ENCODE assay signal across 1 cellular context in the genomic region with DNA sequence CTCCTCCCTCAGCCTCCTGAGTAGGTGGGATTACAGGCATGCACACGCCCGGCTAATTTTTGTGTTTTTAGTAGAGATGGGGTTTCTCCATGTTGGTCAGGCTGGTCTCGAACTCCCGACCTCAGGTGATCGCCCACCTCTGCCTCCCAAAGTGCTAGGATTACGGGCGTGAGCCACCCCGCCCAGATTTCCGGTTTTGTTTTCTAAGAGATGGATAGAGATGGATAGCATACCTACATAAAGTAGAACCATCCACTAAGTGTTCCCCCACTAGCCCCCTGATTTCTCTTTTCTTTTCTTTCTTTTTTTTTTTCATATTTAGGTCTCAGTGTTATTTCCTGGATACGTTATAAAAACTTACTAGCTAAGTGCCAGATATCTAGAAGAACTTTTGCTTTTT.
TF ChIP-seq lines count a peak whose summit lies in the region.

No MANE protein-coding gene starts in this region.

TF ChIP-seq in K562, 482 proteins besides CTCF, POLR2A, EP300 and RAD21 (continued from another document and continues in another):
- TF ChIP-seq, protein P1, sequence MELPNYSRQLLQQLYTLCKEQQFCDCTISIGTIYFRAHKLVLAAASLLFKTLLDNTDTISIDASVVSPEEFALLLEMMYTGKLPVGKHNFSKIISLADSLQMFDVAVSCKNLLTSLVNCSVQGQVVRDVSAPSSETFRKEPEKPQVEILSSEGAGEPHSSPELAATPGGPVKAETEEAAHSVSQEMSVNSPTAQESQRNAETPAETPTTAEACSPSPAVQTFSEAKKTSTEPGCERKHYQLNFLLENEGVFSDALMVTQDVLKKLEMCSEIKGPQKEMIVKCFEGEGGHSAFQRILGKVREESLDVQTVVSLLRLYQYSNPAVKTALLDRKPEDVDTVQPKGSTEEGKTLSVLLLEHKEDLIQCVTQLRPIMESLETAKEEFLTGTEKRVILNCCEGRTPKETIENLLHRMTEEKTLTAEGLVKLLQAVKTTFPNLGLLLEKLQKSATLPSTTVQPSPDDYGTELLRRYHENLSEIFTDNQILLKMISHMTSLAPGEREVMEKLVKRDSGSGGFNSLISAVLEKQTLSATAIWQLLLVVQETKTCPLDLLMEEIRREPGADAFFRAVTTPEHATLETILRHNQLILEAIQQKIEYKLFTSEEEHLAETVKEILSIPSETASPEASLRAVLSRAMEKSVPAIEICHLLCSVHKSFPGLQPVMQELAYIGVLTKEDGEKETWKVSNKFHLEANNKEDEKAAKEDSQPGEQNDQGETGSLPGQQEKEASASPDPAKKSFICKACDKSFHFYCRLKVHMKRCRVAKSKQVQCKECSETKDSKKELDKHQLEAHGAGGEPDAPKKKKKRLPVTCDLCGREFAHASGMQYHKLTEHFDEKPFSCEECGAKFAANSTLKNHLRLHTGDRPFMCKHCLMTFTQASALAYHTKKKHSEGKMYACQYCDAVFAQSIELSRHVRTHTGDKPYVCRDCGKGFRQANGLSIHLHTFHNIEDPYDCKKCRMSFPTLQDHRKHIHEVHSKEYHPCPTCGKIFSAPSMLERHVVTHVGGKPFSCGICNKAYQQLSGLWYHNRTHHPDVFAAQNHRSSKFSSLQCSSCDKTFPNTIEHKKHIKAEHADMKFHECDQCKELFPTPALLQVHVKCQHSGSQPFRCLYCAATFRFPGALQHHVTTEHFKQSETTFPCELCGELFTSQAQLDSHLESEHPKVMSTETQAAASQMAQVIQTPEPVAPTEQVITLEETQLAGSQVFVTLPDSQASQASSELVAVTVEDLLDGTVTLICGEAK (IDR thresholded peaks at IDR 0.05), result peak; percentile 47
- TF ChIP-seq, protein P1 (CRISPR knock-in tag; IDR thresholded peaks at IDR 0.05), result no peak
- TF ChIP-seq, protein P2, sequence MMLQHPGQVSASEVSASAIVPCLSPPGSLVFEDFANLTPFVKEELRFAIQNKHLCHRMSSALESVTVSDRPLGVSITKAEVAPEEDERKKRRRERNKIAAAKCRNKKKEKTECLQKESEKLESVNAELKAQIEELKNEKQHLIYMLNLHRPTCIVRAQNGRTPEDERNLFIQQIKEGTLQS (IDR thresholded peaks at IDR 0.05), result no peak
- TF ChIP-seq, protein P2 (CRISPR knock-in tag; conservative IDR thresholded peaks at IDR 0.05), result no peak
- no peak for TF ChIP-seq C11orf30 (IDR thresholded peaks at IDR 0.05; ENCODE audit: low read depth)
- 0 out of 2 replicates have a peak, but pooled peaks have one; percentile 35 for TF ChIP-seq HDAC2 (IDR thresholded peaks at IDR 0.05)
- TF ChIP-seq KDM1A (IDR thresholded peaks at IDR 0.05), result no peak
- TF ChIP-seq, protein P3, sequence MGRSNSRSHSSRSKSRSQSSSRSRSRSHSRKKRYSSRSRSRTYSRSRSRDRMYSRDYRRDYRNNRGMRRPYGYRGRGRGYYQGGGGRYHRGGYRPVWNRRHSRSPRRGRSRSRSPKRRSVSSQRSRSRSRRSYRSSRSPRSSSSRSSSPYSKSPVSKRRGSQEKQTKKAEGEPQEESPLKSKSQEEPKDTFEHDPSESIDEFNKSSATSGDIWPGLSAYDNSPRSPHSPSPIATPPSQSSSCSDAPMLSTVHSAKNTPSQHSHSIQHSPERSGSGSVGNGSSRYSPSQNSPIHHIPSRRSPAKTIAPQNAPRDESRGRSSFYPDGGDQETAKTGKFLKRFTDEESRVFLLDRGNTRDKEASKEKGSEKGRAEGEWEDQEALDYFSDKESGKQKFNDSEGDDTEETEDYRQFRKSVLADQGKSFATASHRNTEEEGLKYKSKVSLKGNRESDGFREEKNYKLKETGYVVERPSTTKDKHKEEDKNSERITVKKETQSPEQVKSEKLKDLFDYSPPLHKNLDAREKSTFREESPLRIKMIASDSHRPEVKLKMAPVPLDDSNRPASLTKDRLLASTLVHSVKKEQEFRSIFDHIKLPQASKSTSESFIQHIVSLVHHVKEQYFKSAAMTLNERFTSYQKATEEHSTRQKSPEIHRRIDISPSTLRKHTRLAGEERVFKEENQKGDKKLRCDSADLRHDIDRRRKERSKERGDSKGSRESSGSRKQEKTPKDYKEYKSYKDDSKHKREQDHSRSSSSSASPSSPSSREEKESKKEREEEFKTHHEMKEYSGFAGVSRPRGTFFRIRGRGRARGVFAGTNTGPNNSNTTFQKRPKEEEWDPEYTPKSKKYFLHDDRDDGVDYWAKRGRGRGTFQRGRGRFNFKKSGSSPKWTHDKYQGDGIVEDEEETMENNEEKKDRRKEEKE (IDR thresholded peaks at IDR 0.05; ENCODE audit: borderline replicate concordance in 1 of 2, control insufficient read depth in 1 of 2, low read depth in 2 of 2, low read length in 1 of 2), result no peak
- TF ChIP-seq PHF8 (IDR thresholded peaks at IDR 0.05; ENCODE audit: borderline replicate concordance, low read length), result no peak
- TF ChIP-seq CTBP1 (IDR thresholded peaks at IDR 0.05; ENCODE audit: borderline replicate concordance), result 0 out of 2 replicates have a peak, but pooled peaks have one; percentile 19
- peak; percentile 73; the same call in 1 of the 2 replicates for TF ChIP-seq ADNP (tag; IDR thresholded peaks at IDR 0.05)
- TF ChIP-seq, protein P4, sequence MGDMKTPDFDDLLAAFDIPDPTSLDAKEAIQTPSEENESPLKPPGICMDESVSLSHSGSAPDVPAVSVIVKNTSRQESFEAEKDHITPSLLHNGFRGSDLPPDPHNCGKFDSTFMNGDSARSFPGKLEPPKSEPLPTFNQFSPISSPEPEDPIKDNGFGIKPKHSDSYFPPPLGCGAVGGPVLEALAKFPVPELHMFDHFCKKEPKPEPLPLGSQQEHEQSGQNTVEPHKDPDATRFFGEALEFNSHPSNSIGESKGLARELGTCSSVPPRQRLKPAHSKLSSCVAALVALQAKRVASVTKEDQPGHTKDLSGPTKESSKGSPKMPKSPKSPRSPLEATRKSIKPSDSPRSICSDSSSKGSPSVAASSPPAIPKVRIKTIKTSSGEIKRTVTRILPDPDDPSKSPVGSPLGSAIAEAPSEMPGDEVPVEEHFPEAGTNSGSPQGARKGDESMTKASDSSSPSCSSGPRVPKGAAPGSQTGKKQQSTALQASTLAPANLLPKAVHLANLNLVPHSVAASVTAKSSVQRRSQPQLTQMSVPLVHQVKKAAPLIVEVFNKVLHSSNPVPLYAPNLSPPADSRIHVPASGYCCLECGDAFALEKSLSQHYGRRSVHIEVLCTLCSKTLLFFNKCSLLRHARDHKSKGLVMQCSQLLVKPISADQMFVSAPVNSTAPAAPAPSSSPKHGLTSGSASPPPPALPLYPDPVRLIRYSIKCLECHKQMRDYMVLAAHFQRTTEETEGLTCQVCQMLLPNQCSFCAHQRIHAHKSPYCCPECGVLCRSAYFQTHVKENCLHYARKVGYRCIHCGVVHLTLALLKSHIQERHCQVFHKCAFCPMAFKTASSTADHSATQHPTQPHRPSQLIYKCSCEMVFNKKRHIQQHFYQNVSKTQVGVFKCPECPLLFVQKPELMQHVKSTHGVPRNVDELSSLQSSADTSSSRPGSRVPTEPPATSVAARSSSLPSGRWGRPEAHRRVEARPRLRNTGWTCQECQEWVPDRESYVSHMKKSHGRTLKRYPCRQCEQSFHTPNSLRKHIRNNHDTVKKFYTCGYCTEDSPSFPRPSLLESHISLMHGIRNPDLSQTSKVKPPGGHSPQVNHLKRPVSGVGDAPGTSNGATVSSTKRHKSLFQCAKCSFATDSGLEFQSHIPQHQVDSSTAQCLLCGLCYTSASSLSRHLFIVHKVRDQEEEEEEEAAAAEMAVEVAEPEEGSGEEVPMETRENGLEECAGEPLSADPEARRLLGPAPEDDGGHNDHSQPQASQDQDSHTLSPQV (IDR thresholded peaks at IDR 0.05), result no peak
- TF ChIP-seq, protein P5, sequence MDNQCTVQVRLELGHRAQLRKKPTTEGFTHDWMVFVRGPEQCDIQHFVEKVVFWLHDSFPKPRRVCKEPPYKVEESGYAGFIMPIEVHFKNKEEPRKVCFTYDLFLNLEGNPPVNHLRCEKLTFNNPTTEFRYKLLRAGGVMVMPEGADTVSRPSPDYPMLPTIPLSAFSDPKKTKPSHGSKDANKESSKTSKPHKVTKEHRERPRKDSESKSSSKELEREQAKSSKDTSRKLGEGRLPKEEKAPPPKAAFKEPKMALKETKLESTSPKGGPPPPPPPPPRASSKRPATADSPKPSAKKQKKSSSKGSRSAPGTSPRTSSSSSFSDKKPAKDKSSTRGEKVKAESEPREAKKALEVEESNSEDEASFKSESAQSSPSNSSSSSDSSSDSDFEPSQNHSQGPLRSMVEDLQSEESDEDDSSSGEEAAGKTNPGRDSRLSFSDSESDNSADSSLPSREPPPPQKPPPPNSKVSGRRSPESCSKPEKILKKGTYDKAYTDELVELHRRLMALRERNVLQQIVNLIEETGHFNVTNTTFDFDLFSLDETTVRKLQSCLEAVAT (IDR thresholded peaks at IDR 0.05), result 0 out of 4 replicates have a peak, but pooled peaks of 1 of the 2 experiments have one; percentile 50
- TF ChIP-seq FOXP1 (CRISPR knock-in tag; IDR thresholded peaks at IDR 0.05), result no peak
- TF ChIP-seq RFX7 (CRISPR knock-in tag; IDR thresholded peaks at IDR 0.05), result no peak
- peak; percentile 76 for TF ChIP-seq BCOR (IDR thresholded peaks at IDR 0.05)
- TF ChIP-seq CC2D1A (IDR thresholded peaks at IDR 0.05), result 0 out of 2 replicates have a peak, but pooled peaks have one; percentile 16
- peak; percentile 13; the same call in 1 of the 2 replicates for TF ChIP-seq ARID1B (IDR thresholded peaks at IDR 0.05)
- TF ChIP-seq ETV1 (tag; conservative IDR thresholded peaks at IDR 0.05; ENCODE audit: low read depth), result peak; percentile 31; the same call in 1 of the 2 replicates
- TF ChIP-seq SMARCA4 (IDR thresholded peaks at IDR 0.05), result 0 out of 2 replicates have a peak, but pooled peaks have one; percentile 12
- TF ChIP-seq, protein P6, sequence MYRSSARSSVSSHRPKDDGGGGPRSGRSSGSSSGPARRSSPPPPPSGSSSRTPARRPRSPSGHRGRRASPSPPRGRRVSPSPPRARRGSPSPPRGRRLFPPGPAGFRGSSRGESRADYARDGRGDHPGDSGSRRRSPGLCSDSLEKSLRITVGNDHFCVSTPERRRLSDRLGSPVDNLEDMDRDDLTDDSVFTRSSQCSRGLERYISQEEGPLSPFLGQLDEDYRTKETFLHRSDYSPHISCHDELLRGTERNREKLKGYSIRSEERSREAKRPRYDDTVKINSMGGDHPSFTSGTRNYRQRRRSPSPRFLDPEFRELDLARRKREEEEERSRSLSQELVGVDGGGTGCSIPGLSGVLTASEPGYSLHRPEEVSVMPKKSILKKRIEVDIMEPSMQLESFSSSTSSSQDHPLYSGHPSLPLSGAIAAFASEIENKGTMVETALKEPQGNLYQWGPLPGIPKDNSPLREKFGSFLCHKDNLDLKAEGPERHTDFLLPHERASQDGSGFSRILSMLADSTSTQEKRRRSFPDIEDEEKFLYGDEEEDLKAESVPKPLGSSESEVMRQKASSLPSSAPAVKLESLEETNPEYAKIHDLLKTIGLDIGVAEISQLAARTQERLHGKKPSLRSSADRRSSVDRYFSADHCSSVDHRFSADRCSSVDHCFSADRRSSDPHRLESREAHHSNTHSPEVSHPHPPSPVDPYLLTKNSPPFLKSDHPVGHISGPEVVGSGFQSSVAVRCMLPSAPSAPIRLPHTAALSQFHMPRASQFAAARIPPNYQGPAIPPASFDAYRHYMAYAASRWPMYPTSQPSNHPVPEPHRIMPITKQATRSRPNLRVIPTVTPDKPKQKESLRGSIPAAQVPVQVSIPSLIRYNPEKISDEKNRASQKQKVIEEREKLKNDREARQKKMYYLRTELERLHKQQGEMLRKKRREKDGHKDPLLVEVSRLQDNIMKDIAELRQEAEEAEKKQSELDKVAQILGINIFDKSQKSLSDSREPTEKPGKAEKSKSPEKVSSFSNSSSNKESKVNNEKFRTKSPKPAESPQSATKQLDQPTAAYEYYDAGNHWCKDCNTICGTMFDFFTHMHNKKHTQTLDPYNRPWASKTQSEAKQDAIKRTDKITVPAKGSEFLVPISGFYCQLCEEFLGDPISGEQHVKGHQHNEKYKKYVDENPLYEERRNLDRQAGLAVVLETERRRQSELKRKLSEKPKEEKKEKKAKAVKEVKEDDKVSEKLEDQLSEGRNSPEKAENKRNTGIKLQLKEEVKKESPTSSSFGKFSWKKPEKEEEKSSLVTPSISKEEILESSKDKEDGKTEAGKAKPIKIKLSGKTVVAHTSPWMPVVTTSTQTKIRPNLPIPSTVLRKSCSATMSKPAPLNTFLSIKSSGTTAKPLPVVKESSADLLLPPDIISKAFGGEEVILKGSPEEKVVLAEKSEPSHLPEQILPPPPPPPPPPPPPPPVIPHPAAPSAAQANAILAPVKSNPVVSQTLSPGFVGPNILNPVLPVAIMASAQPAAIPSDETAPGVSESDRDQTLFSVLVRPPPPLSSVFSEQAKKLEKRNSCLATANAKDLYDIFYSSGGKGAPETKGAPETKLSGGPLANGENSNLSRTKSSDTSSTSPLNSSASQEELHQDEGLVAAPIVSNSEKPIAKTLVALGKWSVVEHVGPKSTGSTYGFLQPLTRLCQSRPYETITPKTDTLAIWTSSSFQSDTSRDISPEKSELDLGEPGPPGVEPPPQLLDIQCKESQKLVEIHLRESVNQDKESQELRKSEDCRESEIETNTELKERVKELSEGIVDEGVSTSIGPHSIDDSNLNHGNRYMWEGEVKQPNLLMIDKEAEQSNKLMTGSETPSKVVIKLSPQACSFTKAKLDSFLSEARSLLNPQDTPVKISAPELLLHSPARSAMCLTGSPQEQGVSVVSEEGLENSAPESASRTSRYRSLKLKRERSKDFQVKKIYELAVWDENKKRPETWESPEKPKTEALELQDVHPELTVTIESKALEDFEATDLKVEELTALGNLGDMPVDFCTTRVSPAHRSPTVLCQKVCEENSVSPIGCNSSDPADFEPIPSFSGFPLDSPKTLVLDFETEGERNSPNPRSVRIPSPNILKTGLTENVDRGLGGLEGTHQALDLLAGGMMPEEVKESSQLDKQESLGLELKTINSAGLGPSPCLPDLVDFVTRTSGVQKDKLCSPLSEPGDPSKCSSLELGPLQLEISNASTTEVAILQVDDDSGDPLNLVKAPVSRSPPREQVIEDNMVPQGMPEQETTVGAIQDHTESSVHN (IDR thresholded peaks at IDR 0.05; ENCODE audit: borderline replicate concordance in 1 of 2, low read depth in 1 of 2), result no peak
